Comparison of ENCODE assay signal across 14 cellular contexts in genomic region chr17:40703652-40704051, GRCh38. TPM values are rescaled to one million over a fixed set of nuclear protein-coding genes. Genes with fewer than 3 reads are reported as not detected.
A peak's percentile ranks its signal among the peaks of the same experiment; 100 is the strongest.
DNase-seq lines count a peak whose midpoint lies in the region; TF ChIP-seq lines count a peak whose summit lies in the region.
"Had no signal": no experiment of that assay in that cellular context is flagged by ENCODE, and none has a peak within 500 bp of the region (broad histone marks: within the 10 kb centered on the region; RNA-seq: fewer than 3 reads in every experiment).

Gene KRT24 (minus strand): TSS chr17:40703752. CDS start chr17:40703693, 59 bp downstream.

- H4K91ac ChIP-seq in mesenchymal stem cell (ENCODE audit: low read length), result no peak within 1 kb of the TSS

- no peak within 1 kb of the TSS for H4K8ac ChIP-seq in mesenchymal stem cell (ENCODE audit: low read length)

- TF ChIP-seq CTCF in epithelial cell of esophagus (IDR thresholded peaks at IDR 0.05; ENCODE audit: insufficient read depth, low read depth, low read length, missing control alignments), result no peak

- no peak within 1 kb of the TSS for H2BK5ac ChIP-seq in mesenchymal stem cell (ENCODE audit: low read depth, low read length, poor library complexity, severe bottlenecking)

- H3K79me1 ChIP-seq in mesenchymal stem cell (replicated peaks; ENCODE audit: low read length, poor library complexity, severe bottlenecking), result no peaks in the 10 kb centered on the region

- H3K23ac ChIP-seq in mesenchymal stem cell (ENCODE audit: low read length in 2 of 2), result no peak within 1 kb of the TSS

- H3K4ac ChIP-seq in mesenchymal stem cell (ENCODE audit: low read depth in 1 of 2, low read length in 2 of 2), result no peak within 1 kb of the TSS

- H2BK15ac ChIP-seq in mesenchymal stem cell (ENCODE audit: low read depth, poor library complexity, severe bottlenecking), result no peak within 1 kb of the TSS

- peak; percentile 56 for DNase-seq in NCI-H82 (lab: John Stamatoyannopoulos, UW)
- DNase-seq in NCI-H82 treated with DMSO at 0.1 percent for 48 hours (lab: John Stamatoyannopoulos, UW; ENCODE audit: unreplicated experiment), result no peak
- peak; percentile 41 for DNase-seq in epithelial cell of esophagus (ENCODE audit: low read depth)
- DNase-seq in mesenchymal stem cell, result no peak
- no peak for DNase-seq in GDM1 (lab: John Stamatoyannopoulos, UW)
- DNase-seq in NCI-H1105 treated with DMSO at 0.1 percent for 48 hours (lab: John Stamatoyannopoulos, UW), result no peak
- DNase-seq in T-helper 2 cell, result no peak
- no peak for DNase-seq in NCI-H345 (lab: John Stamatoyannopoulos, UW)
- DNase-seq: 8988T; ACHN; CD4-positive, CD25-positive, alpha-beta regulatory T cell; GM23248; H7 had no signal

- no peak within 1 kb of the TSS for H2BK12ac ChIP-seq in mesenchymal stem cell (ENCODE audit: low read length in 2 of 2)

- 75% methylated on average over 6 of the region's 7 CpGs for WGBS in mesenchymal stem cell

- no peak within 1 kb of the TSS for H3K27ac ChIP-seq in mesenchymal stem cell (ENCODE audit: low read length, poor library complexity, severe bottlenecking)
- H3K27ac ChIP-seq: BLaER1 treated with 17β-estradiol and CSF1 and Interleukin-3, amounts not matched to agents 10 nM and 100 nM; GM23248 had no signal

- H2AFZ ChIP-seq in mesenchymal stem cell (ENCODE audit: low read depth, low read length), result no peak within 1 kb of the TSS
- H2AFZ ChIP-seq: GM23248 had no signal

- no peaks in the 10 kb centered on the region for H3K36me3 ChIP-seq in mesenchymal stem cell (ENCODE audit: control insufficient read depth in 1 of 2, insufficient read depth in 2 of 2, low read depth in 1 of 2, low read length in 2 of 2)
- H3K36me3 ChIP-seq: BLaER1 treated with 17β-estradiol and CSF1 and Interleukin-3, amounts not matched to agents 10 nM and 100 nM had no signal

- H3K9ac ChIP-seq in mesenchymal stem cell (ENCODE audit: low read length), result no peak within 1 kb of the TSS
- H3K9ac ChIP-seq: BLaER1 treated with 17β-estradiol and CSF1 and Interleukin-3, amounts not matched to agents 10 nM and 100 nM; GM23248 had no signal

- H3K14ac ChIP-seq in mesenchymal stem cell (ENCODE audit: low read length in 2 of 2), result no peak within 1 kb of the TSS

- peak within 1 kb of the TSS; percentile 17 for H2AK5ac ChIP-seq in mesenchymal stem cell (ENCODE audit: low read length, severe bottlenecking)

- H3K4me3 ChIP-seq in epithelial cell of esophagus (ENCODE audit: low read length), result no peak within 1 kb of the TSS
- no peak within 1 kb of the TSS for H3K4me3 ChIP-seq in mesenchymal stem cell (ENCODE audit: insufficient read depth in 1 of 2, low read depth in 1 of 2, low read length in 2 of 2)
- H3K4me3 ChIP-seq: BLaER1 treated with 17β-estradiol and CSF1 and Interleukin-3, amounts not matched to agents 10 nM and 100 nM; GM23248 had no signal

- H3K9me3 ChIP-seq in mesenchymal stem cell (ENCODE audit: control insufficient read depth, low read length), result no peaks in the 10 kb centered on the region

- H3K4me1 ChIP-seq in mesenchymal stem cell (ENCODE audit: control insufficient read depth, insufficient read depth, low read depth, low read length), result peaks cover 2% of the 10 kb centered on the region

- no peaks in the 10 kb centered on the region for H3K27me3 ChIP-seq in mesenchymal stem cell (ENCODE audit: control insufficient read depth in 1 of 2, insufficient read depth in 1 of 2, low read length in 2 of 2)
- H3K27me3 ChIP-seq: BLaER1 treated with 17β-estradiol and CSF1 and Interleukin-3, amounts not matched to agents 10 nM and 100 nM had no signal

- no peak within 1 kb of the TSS for H3K4me2 ChIP-seq in mesenchymal stem cell (ENCODE audit: low read length, poor library complexity, severe bottlenecking)
- H3K4me2 ChIP-seq: BLaER1 treated with 17β-estradiol and CSF1 and Interleukin-3, amounts not matched to agents 10 nM and 100 nM had no signal

- no peak within 1 kb of the TSS for H2BK120ac ChIP-seq in mesenchymal stem cell (ENCODE audit: low read depth, low read length)

- no peak within 1 kb of the TSS for H3K18ac ChIP-seq in mesenchymal stem cell (ENCODE audit: low read depth in 1 of 2, low read length in 2 of 2)

RNA-seq across cellular contexts. Expression of gene KRT24, which starts in this region (rescaled TPM):
- polyA plus RNA-seq in mesenchymal stem cell (2013, experiment 1 of 2), result not detected
- polyA plus RNA-seq in mesenchymal stem cell (2013, experiment 2 of 2), result not detected
- polyA plus RNA-seq: GM23248 had no signal

Comparison
In these comparisons a context has a peak if more than half of its experiments do, and no peak if none do; other contexts are left out.
1. DNase-seq: peak in NCI-H82 (single experiment) and epithelial cell of esophagus (single experiment); none in NCI-H82 treated with DMSO at 0.1 percent for 48 hours (single experiment), mesenchymal stem cell (single experiment), GDM1 (single experiment), NCI-H1105 treated with DMSO at 0.1 percent for 48 hours (single experiment), T-helper 2 cell (0 of 5) and NCI-H345 (single experiment).